ENCODE assay signal across 19 cellular contexts in genomic region chr10:44014644-44015250, GRCh38.
DNase-seq lines count a peak whose midpoint lies in the region; ATAC-seq, FAIRE-seq and TF ChIP-seq lines count a peak whose summit lies in the region.
"Had no signal": no experiment of that assay in that cellular context is flagged by ENCODE, and none has a peak within 500 bp of the region (broad histone marks: within the 10 kb centered on the region; RNA-seq: fewer than 3 reads in every experiment).

No MANE protein-coding gene starts in this region.

- H3K4me1 Mint-ChIP-seq in astrocyte (ENCODE audit: low read depth, unreplicated experiment): peaks cover 11% of the 10 kb centered on the region
- H3K4me1 Mint-ChIP-seq in activated CD4-positive, alpha-beta memory T cell treated with anti-CD3 and anti-CD28 coated beads, Interleukin-2, amount 10 ng/mL, durations not matched to agents 7 days and 5 days: peaks cover 7% of the 10 kb centered on the region

- H3K9me3 ChIP-seq in astrocyte (ENCODE audit: insufficient read depth, low read depth, low read length): no peaks in the 10 kb centered on the region
- H3K9me3 ChIP-seq in mesenchymal stem cell (ENCODE audit: control insufficient read depth, low read length): no peaks in the 10 kb centered on the region
- no peaks in the 10 kb centered on the region for H3K9me3 ChIP-seq in trophoblast cell (ENCODE audit: insufficient read depth, low read depth, low read length)
- H3K9me3 ChIP-seq: BE2C, Caco-2, HAP-1 had no signal

- H3K4ac ChIP-seq in mesenchymal stem cell (ENCODE audit: low read depth in 1 of 2, low read length in 2 of 2): no peak overlapping the region
- H3K4ac ChIP-seq in trophoblast cell (ENCODE audit: low read depth, low read length): no peak overlapping the region

- CTCF ChIA-PET in activated CD4-positive, alpha-beta memory T cell treated with anti-CD3 and anti-CD28 coated beads, Interleukin-2, amount 10 ng/mL, durations not matched to agents 7 days and 5 days (lab: Charles Lee): no interaction called here

- no peaks in the 10 kb centered on the region for H3K36me3 Mint-ChIP-seq in astrocyte (ENCODE audit: low read depth, unreplicated experiment)
- H3K36me3 Mint-ChIP-seq in activated CD4-positive, alpha-beta memory T cell treated with anti-CD3 and anti-CD28 coated beads, Interleukin-2, amount 10 ng/mL, durations not matched to agents 7 days and 5 days (ENCODE audit: low read depth): no peaks in the 10 kb centered on the region

- DNase-seq in astrocyte (ENCODE audit: low read depth): no peak
- no peak for DNase-seq in mesenchymal stem cell
- peak; percentile 36 to 52 for DNase-seq in trophoblast cell
- DNase-seq in T-helper 2 cell: no peak
- DNase-seq in activated CD4-positive, alpha-beta memory T cell treated with anti-CD3 and anti-CD28 coated beads, Interleukin-2, amount 10 ng/mL, durations not matched to agents 7 days and 5 days: no peak
- DNase-seq: ACHN; BE2C; C1 segment of cervical spinal cord; Caco-2; CD4-positive, alpha-beta T cell; GM23248 had no signal

- H3K27ac ChIP-seq in astrocyte (ENCODE audit: low read depth, low read length): no peak overlapping the region
- no peak overlapping the region for H3K27ac ChIP-seq in mesenchymal stem cell (ENCODE audit: low read length, poor library complexity, severe bottlenecking)
- H3K27ac ChIP-seq in trophoblast cell (ENCODE audit: low read depth, low read length): no peak overlapping the region
- H3K27ac ChIP-seq: GM23248 had no signal

- H3K79me1 ChIP-seq in mesenchymal stem cell (replicated peaks; ENCODE audit: low read length, poor library complexity, severe bottlenecking) (no peaks in the 10 kb centered on the region), trophoblast cell (ENCODE audit: low read length) (peaks cover 5% of the 10 kb centered on the region)

- H2AK5ac ChIP-seq in mesenchymal stem cell (ENCODE audit: low read length, severe bottlenecking) (peak overlapping the region; percentile 31), trophoblast cell (ENCODE audit: low read length) (no peak overlapping the region)

- H3K27ac Mint-ChIP-seq in astrocyte (ENCODE audit: unreplicated experiment): peak overlapping the region; percentile 72
- H3K27ac Mint-ChIP-seq in activated CD4-positive, alpha-beta memory T cell treated with anti-CD3 and anti-CD28 coated beads, Interleukin-2, amount 10 ng/mL, durations not matched to agents 7 days and 5 days: no peak overlapping the region
- H3K27ac Mint-ChIP-seq: CD4-positive, alpha-beta T cell had no signal

- H2BK5ac ChIP-seq in mesenchymal stem cell (ENCODE audit: low read depth, low read length, poor library complexity, severe bottlenecking) (no peak overlapping the region), trophoblast cell (ENCODE audit: low read depth, low read length, poor library complexity) (no peak overlapping the region)

- no peaks in the 10 kb centered on the region for H3K4me1 ChIP-seq in astrocyte (ENCODE audit: insufficient read depth, low read length)
- H3K4me1 ChIP-seq in mesenchymal stem cell (ENCODE audit: control insufficient read depth, insufficient read depth, low read depth, low read length): peaks cover 4% of the 10 kb centered on the region
- peaks cover 7 to 8% of the 10 kb centered on the region in 2 experiments for H3K4me1 ChIP-seq in trophoblast cell (ENCODE audit: control insufficient read depth in 1 of 2, insufficient read depth in 2 of 2, low read length in 2 of 2)
- H3K4me1 ChIP-seq: Caco-2, HAP-1 had no signal

- no peak overlapping the region for H3K4me3 Mint-ChIP-seq in astrocyte (ENCODE audit: unreplicated experiment)
- no peak overlapping the region for H3K4me3 Mint-ChIP-seq in activated CD4-positive, alpha-beta memory T cell treated with anti-CD3 and anti-CD28 coated beads, Interleukin-2, amount 10 ng/mL, durations not matched to agents 7 days and 5 days
- H3K4me3 Mint-ChIP-seq: CD4-positive, alpha-beta T cell had no signal

- no peak overlapping the region for H3K23ac ChIP-seq in mesenchymal stem cell (ENCODE audit: low read length in 2 of 2)
- H3K23ac ChIP-seq in trophoblast cell (ENCODE audit: low read length): no peak overlapping the region

- no peak overlapping the region for H3K14ac ChIP-seq in mesenchymal stem cell (ENCODE audit: low read length in 2 of 2)
- no peak overlapping the region for H3K14ac ChIP-seq in trophoblast cell (ENCODE audit: low read length)

- H2BK120ac ChIP-seq in mesenchymal stem cell (ENCODE audit: low read depth, low read length) (no peak overlapping the region), trophoblast cell (ENCODE audit: insufficient read depth, low read length, poor library complexity) (no peak overlapping the region)

- no peak overlapping the region for H3K4me2 ChIP-seq in astrocyte (ENCODE audit: low read length)
- H3K4me2 ChIP-seq in mesenchymal stem cell (ENCODE audit: low read length, poor library complexity, severe bottlenecking): no peak overlapping the region
- no peak overlapping the region for H3K4me2 ChIP-seq in trophoblast cell (ENCODE audit: low read length)

- TF ChIP-seq CTCF in astrocyte (IDR thresholded peaks at IDR 0.05; ENCODE audit: insufficient read depth, low read depth, low read length): no peak

- no peak overlapping the region for H3K4me3 ChIP-seq in astrocyte (ENCODE audit: insufficient read depth, low read depth, low read length)
- H3K4me3 ChIP-seq in mesenchymal stem cell (ENCODE audit: insufficient read depth in 1 of 2, low read depth in 1 of 2, low read length in 2 of 2): no peak overlapping the region
- H3K4me3 ChIP-seq in trophoblast cell (ENCODE audit: low read depth, low read length): no peak overlapping the region
- H3K4me3 ChIP-seq: GM23248, HAP-1 had no signal

- no peak overlapping the region for H4K91ac ChIP-seq in mesenchymal stem cell (ENCODE audit: low read length)
- H4K91ac ChIP-seq in trophoblast cell (ENCODE audit: low read depth, low read length): no peak overlapping the region

- no peaks in the 10 kb centered on the region for H3K36me3 ChIP-seq in astrocyte (ENCODE audit: insufficient read depth, low read length)
- H3K36me3 ChIP-seq in mesenchymal stem cell (ENCODE audit: control insufficient read depth in 1 of 2, insufficient read depth in 2 of 2, low read depth in 1 of 2, low read length in 2 of 2): no peaks in the 10 kb centered on the region
- H3K36me3 ChIP-seq in trophoblast cell (ENCODE audit: control insufficient read depth in 1 of 2, insufficient read depth in 2 of 2, low read length in 2 of 2): no peaks in the 10 kb centered on the region
- H3K36me3 ChIP-seq: BE2C, HAP-1 had no signal

- H3K9ac ChIP-seq in astrocyte (ENCODE audit: low read length): no peak overlapping the region
- no peak overlapping the region for H3K9ac ChIP-seq in mesenchymal stem cell (ENCODE audit: low read length)
- no peak overlapping the region for H3K9ac ChIP-seq in trophoblast cell (ENCODE audit: low read length)
- H3K9ac ChIP-seq: GM23248 had no signal

- no peak overlapping the region for H4K12ac ChIP-seq in trophoblast cell (ENCODE audit: low read depth, low read length)

- no peak for ATAC-seq in GM21529 (IDR thresholded peaks at IDR 0.05; ENCODE audit: unreplicated experiment)
- ATAC-seq: HepG2 had no signal

- peak overlapping the region; percentile 71 for H2BK15ac ChIP-seq in mesenchymal stem cell (ENCODE audit: low read depth, poor library complexity, severe bottlenecking)

- H2BK12ac ChIP-seq in mesenchymal stem cell (ENCODE audit: low read length in 2 of 2) (no peak overlapping the region), trophoblast cell (ENCODE audit: low read length) (no peak overlapping the region)

- H2AFZ ChIP-seq in astrocyte (ENCODE audit: low read depth, low read length) (no peak overlapping the region), mesenchymal stem cell (ENCODE audit: low read depth, low read length) (no peak overlapping the region), trophoblast cell (ENCODE audit: insufficient read depth, low read length, poor library complexity) (no peak overlapping the region)
- H2AFZ ChIP-seq: GM23248 had no signal

- H3K18ac ChIP-seq in mesenchymal stem cell (ENCODE audit: low read depth in 1 of 2, low read length in 2 of 2) (no peak overlapping the region), trophoblast cell (ENCODE audit: low read length) (no peak overlapping the region)

- no peaks in the 10 kb centered on the region for H4K20me1 ChIP-seq in astrocyte (ENCODE audit: insufficient read depth, low read length)

- 95% methylated on average over 16 of the region's 16 CpGs for WGBS in mesenchymal stem cell
- WGBS in trophoblast cell (ENCODE audit: extremely low coverage, insufficient coverage, insufficient read length): 100% methylated on average over 1 of the region's 16 CpGs

- peaks cover 13% of the 10 kb centered on the region for H3K27me3 Mint-ChIP-seq in astrocyte (ENCODE audit: low read depth, unreplicated experiment)
- H3K27me3 Mint-ChIP-seq in activated CD4-positive, alpha-beta memory T cell treated with anti-CD3 and anti-CD28 coated beads, Interleukin-2, amount 10 ng/mL, durations not matched to agents 7 days and 5 days: no peaks in the 10 kb centered on the region

- H3K79me2 ChIP-seq in astrocyte (ENCODE audit: insufficient read depth, low read length) (no peaks in the 10 kb centered on the region), trophoblast cell (ENCODE audit: control insufficient read depth, insufficient read depth, low read length, poor library complexity) (peaks cover 1% of the 10 kb centered on the region)

- H3K27me3 ChIP-seq in astrocyte (ENCODE audit: insufficient read depth, low read length): peaks cover 3% of the 10 kb centered on the region
- peaks cover 13% of the 10 kb centered on the region in 2 experiments for H3K27me3 ChIP-seq in mesenchymal stem cell (ENCODE audit: control insufficient read depth in 1 of 2, insufficient read depth in 1 of 2, low read length in 2 of 2)
- H3K27me3 ChIP-seq in trophoblast cell (ENCODE audit: insufficient read depth, low read length): no peaks in the 10 kb centered on the region
- H3K27me3 ChIP-seq: BE2C had no signal

- peaks cover 3% of the 10 kb centered on the region for H3K9me3 Mint-ChIP-seq in astrocyte (ENCODE audit: unreplicated experiment)
- no peaks in the 10 kb centered on the region for H3K9me3 Mint-ChIP-seq in activated CD4-positive, alpha-beta memory T cell treated with anti-CD3 and anti-CD28 coated beads, Interleukin-2, amount 10 ng/mL, durations not matched to agents 7 days and 5 days
- H3K9me3 Mint-ChIP-seq: CD4-positive, alpha-beta T cell had no signal

- H4K8ac ChIP-seq in mesenchymal stem cell (ENCODE audit: low read length) (no peak overlapping the region), trophoblast cell (ENCODE audit: low read depth, low read length) (no peak overlapping the region)

- POLR2A ChIA-PET in activated CD4-positive, alpha-beta memory T cell treated with anti-CD3 and anti-CD28 coated beads, Interleukin-2, amount 10 ng/mL, durations not matched to agents 7 days and 5 days (lab: Charles Lee): no interaction called here

- FAIRE-seq in astrocyte (lab: Jason Lieb, UNC): no peak
- FAIRE-seq: A204.1, D721Med, G401.6, GM12891, GM19239, HepG2 had no signal

Comparison
In these comparisons a context has a peak if more than half of its experiments do, and no peak if none do; other contexts are left out.
1. DNase-seq: peak in trophoblast cell (2 of 2); none in astrocyte (single experiment), mesenchymal stem cell (single experiment), T-helper 2 cell (0 of 5) and activated CD4-positive, alpha-beta memory T cell treated with anti-CD3 and anti-CD28 coated beads, Interleukin-2, amount 10 ng/mL, durations not matched to agents 7 days and 5 days (single experiment).